19 cellular contexts compared by ENCODE assay signal in the genomic region with DNA sequence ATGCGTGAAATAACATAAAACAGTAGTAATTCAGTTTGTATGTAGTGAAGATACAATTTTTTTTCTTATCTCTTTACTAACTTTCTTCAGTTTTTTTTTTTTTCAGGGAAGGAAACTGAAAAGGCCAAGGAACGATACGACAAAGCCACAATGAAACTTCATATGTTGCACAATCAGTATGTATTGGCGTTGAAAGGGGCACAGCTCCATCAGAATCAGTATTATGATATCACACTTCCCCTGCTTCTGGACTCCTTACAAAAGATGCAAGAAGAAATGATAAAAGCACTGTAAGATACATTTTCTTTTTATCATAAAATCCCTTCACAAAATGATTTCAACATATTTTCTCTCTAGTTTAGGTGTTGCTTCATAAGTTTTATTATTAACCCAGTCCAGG.
"Had no signal": no experiment of that assay in that cellular context is flagged by ENCODE, and none has a peak within 500 bp of the region (broad histone marks: within the 10 kb centered on the region; RNA-seq: fewer than 3 reads in every experiment).

No MANE protein-coding gene starts in this region.

- H3K4me1 ChIP-seq: lower lobe of right lung, transverse colon had no signal

- H3K4me3 ChIP-seq: lower lobe of right lung, transverse colon had no signal

- H3K27me3 ChIP-seq: transverse colon had no signal

- ATAC-seq: activated CD4-positive, alpha-beta T cell treated with anti-CD3 and anti-CD28 coated beads for 36 hours; activated CD8-positive, alpha-beta memory T cell treated with anti-CD3 and anti-CD28 coated beads, Interleukin-2, amount 10 ng/mL, durations not matched to agents 7 days and 5 days; left cardiac atrium; lower lobe of right lung; right cardiac atrium; stimulated activated naive CD8-positive, alpha-beta T cell treated with anti-CD3 and anti-CD28 coated beads, Interleukin-15, Interleukin-2, amounts not matched to agents 100 U/mL and 50 U/mL, for 24 hours had no signal

- H3K36me3 ChIP-seq: lower lobe of right lung had no signal

- FAIRE-seq: bronchial epithelial cell, small intestine had no signal

- H3K9me3 ChIP-seq: lower lobe of right lung had no signal

- DNase-seq: activated CD4-positive, alpha-beta memory T cell treated with anti-CD3 and anti-CD28 coated beads for 36 hours; activated CD4-positive, alpha-beta T cell treated with anti-CD3 and anti-CD28 coated beads for 36 hours; activated CD8-positive, alpha-beta memory T cell treated with anti-CD3 and anti-CD28 coated beads, Interleukin-2, amount 10 ng/mL, durations not matched to agents 7 days and 5 days; activated naive CD4-positive, alpha-beta T cell treated with anti-CD3 and anti-CD28 coated beads for 36 hours; activated T-cell treated with anti-CD3 and anti-CD28 coated beads, Interleukin-2, amount 50 U/mL, for 1 hour; effector memory CD4-positive, alpha-beta T cell; foreskin melanocyte; left cardiac atrium; lower lobe of right lung; nephron progenitor cell; occipital lobe; right cardiac atrium; small intestine; stimulated activated CD4-positive, alpha-beta T cell treated with anti-CD3 and anti-CD28 coated beads, Interleukin-4, amount 100 ng/mL, for 4 hours; stimulated activated CD8-positive, alpha-beta memory T cell treated with anti-CD3 and anti-CD28 coated beads, Interleukin-4, amount 100 ng/mL, for 48 hours; stimulated activated naive CD8-positive, alpha-beta T cell treated with anti-CD3 and anti-CD28 coated beads, Interleukin-15, Interleukin-2, amounts not matched to agents 100 U/mL and 50 U/mL, for 24 hours; T1000; transverse colon had no signal

- H3K27ac ChIP-seq: lower lobe of right lung, transverse colon had no signal
